ENCODE assay signal across 9 cellular contexts in genomic region chr6:30730611-30731435, GRCh38. TPM values are rescaled to one million over a fixed set of nuclear protein-coding genes. Genes with fewer than 3 reads are reported as not detected.
DNase-seq lines count a peak whose midpoint lies in the region; ATAC-seq, FAIRE-seq and TF ChIP-seq lines count a peak whose summit lies in the region.
"Had no signal": no experiment of that assay in that cellular context is flagged by ENCODE, and none has a peak within 500 bp of the region (broad histone marks: within the 10 kb centered on the region; RNA-seq: fewer than 3 reads in every experiment).

No MANE protein-coding gene starts in this region.

- H3K9me3 ChIP-seq in muscle layer of colon (ENCODE audit: low read length): no peaks in the 10 kb centered on the region

- ATAC-seq in HG02588 (IDR thresholded peaks at IDR 0.05; ENCODE audit: unreplicated experiment) (peak; percentile 58), GM19395 (IDR thresholded peaks at IDR 0.05; ENCODE audit: unreplicated experiment) (no peak)
- ATAC-seq in stimulated activated memory B cell treated with anti-CD40 and anti-IgM and Interleukin-4, amounts not matched to agents 10 μg/mL and 1 μg/mL and 100 μg/mL, for 72 hours: peak; percentile 91

- H3K27me3 ChIP-seq in muscle layer of colon (ENCODE audit: control insufficient read depth in 1 of 2, insufficient read depth in 2 of 2, low read length in 2 of 2): no peaks in the 10 kb centered on the region

- H3K4me1 ChIP-seq in muscle layer of colon (ENCODE audit: insufficient read depth, low read length): peaks cover 11% of the 10 kb centered on the region

- H3K4me1 Mint-ChIP-seq in activated CD4-positive, alpha-beta memory T cell treated with anti-CD3 and anti-CD28 coated beads for 36 hours (ENCODE audit: low read depth): peaks cover 39% of the 10 kb centered on the region
- H3K4me1 Mint-ChIP-seq in stimulated activated memory B cell treated with anti-CD40 and anti-IgM and Interleukin-4, amounts not matched to agents 10 μg/mL and 1 μg/mL and 100 μg/mL, for 72 hours: peaks cover 25% of the 10 kb centered on the region

- no peak overlapping the region for H3K4me3 ChIP-seq in muscle layer of colon (ENCODE audit: low read depth in 1 of 2, low read length in 2 of 2)

- H3K36me3 ChIP-seq in muscle layer of colon (ENCODE audit: insufficient read depth, low read length): peaks cover 80% of the 10 kb centered on the region

- peak overlapping the region; percentile 10 for H3K4me3 Mint-ChIP-seq in activated CD4-positive, alpha-beta memory T cell treated with anti-CD3 and anti-CD28 coated beads for 36 hours
- peak overlapping the region; percentile 1 for H3K4me3 Mint-ChIP-seq in stimulated activated memory B cell treated with anti-CD40 and anti-IgM and Interleukin-4, amounts not matched to agents 10 μg/mL and 1 μg/mL and 100 μg/mL, for 72 hours

- peaks cover 53% of the 10 kb centered on the region for H3K36me3 Mint-ChIP-seq in activated CD4-positive, alpha-beta memory T cell treated with anti-CD3 and anti-CD28 coated beads for 36 hours
- peaks cover 35% of the 10 kb centered on the region for H3K36me3 Mint-ChIP-seq in stimulated activated memory B cell treated with anti-CD40 and anti-IgM and Interleukin-4, amounts not matched to agents 10 μg/mL and 1 μg/mL and 100 μg/mL, for 72 hours
- H3K36me3 Mint-ChIP-seq: IgD-negative memory B cell had no signal

- intact Hi-C loops in activated CD4-positive, alpha-beta memory T cell treated with anti-CD3 and anti-CD28 coated beads for 36 hours (cut with micrococcal nuclease): no loop called here

- H3K9ac ChIP-seq in muscle layer of colon (ENCODE audit: low read length): no peak overlapping the region

- H3K9me3 Mint-ChIP-seq in activated CD4-positive, alpha-beta memory T cell treated with anti-CD3 and anti-CD28 coated beads for 36 hours: no peaks in the 10 kb centered on the region
- H3K9me3 Mint-ChIP-seq in stimulated activated memory B cell treated with anti-CD40 and anti-IgM and Interleukin-4, amounts not matched to agents 10 μg/mL and 1 μg/mL and 100 μg/mL, for 72 hours: no peaks in the 10 kb centered on the region
- H3K9me3 Mint-ChIP-seq: IgD-negative memory B cell had no signal

- H3K27ac ChIP-seq in muscle layer of colon (ENCODE audit: low read depth, low read length): peak overlapping the region; percentile 48

- TF ChIP-seq CTCF in D721Med (IDR thresholded peaks at IDR 0.05; ENCODE audit: insufficient read depth, missing control alignments): peak; percentile 40

- POLR2A ChIA-PET in activated CD4-positive, alpha-beta memory T cell treated with anti-CD3 and anti-CD28 coated beads for 36 hours (lab: Charles Lee): interaction anchor here (0.6 to 2.4 kb wide), 8 partner anchors 8 to 115 kb away, joined by 3 to 14 read pairs (median 6); partner anchors contain the start of genes DHX16, FLOT1 and TUBB

- FAIRE-seq in D721Med (lab: Jason Lieb, UNC): no peak

- peak overlapping the region; percentile 56 for H3K27ac Mint-ChIP-seq in activated CD4-positive, alpha-beta memory T cell treated with anti-CD3 and anti-CD28 coated beads for 36 hours
- H3K27ac Mint-ChIP-seq in stimulated activated memory B cell treated with anti-CD40 and anti-IgM and Interleukin-4, amounts not matched to agents 10 μg/mL and 1 μg/mL and 100 μg/mL, for 72 hours: peak overlapping the region; percentile 53

- H3K27me3 Mint-ChIP-seq in activated CD4-positive, alpha-beta memory T cell treated with anti-CD3 and anti-CD28 coated beads for 36 hours: no peaks in the 10 kb centered on the region
- no peaks in the 10 kb centered on the region for H3K27me3 Mint-ChIP-seq in stimulated activated memory B cell treated with anti-CD40 and anti-IgM and Interleukin-4, amounts not matched to agents 10 μg/mL and 1 μg/mL and 100 μg/mL, for 72 hours
- H3K27me3 Mint-ChIP-seq: IgD-negative memory B cell had no signal

- CTCF ChIA-PET in activated CD4-positive, alpha-beta memory T cell treated with anti-CD3 and anti-CD28 coated beads for 36 hours (lab: Charles Lee): interaction anchor here (0.6 to 24.6 kb wide), 63 partner anchors 8 to 393 kb away, joined by 3 to 628 read pairs (median 4); partner anchors contain the start of genes DDR1, DHX16, FLOT1 and IER3

- peak; percentile 69 for DNase-seq in D721Med (ENCODE audit: insufficient read length, low spot score)
- DNase-seq in NCI-H2227 treated with DMSO at 0.1 percent for 48 hours (lab: John Stamatoyannopoulos, UW): peak; percentile 89
- DNase-seq in activated CD4-positive, alpha-beta memory T cell treated with anti-CD3 and anti-CD28 coated beads for 36 hours: peak; percentile 93
- peak; percentile 65 for DNase-seq in effector CD8-positive, alpha-beta T cell (lab: John Stamatoyannopoulos, UW)

RNA-seq across cellular contexts. Expression of gene TUBB, which starts 10.7 kb away (rescaled TPM):
- total RNA-seq in activated CD4-positive, alpha-beta memory T cell treated with anti-CD3 and anti-CD28 coated beads for 36 hours: 1,000 to 10,000 TPM; 1,695 to 1,719 TPM

RNA-seq across cellular contexts. Expression of gene FLOT1, which starts 11.7 kb away (rescaled TPM):
- total RNA-seq in activated CD4-positive, alpha-beta memory T cell treated with anti-CD3 and anti-CD28 coated beads for 36 hours: 100 to 1,000 TPM; 226 to 231 TPM

RNA-seq across cellular contexts. Expression of gene IER3, which starts 13.5 kb away (rescaled TPM):
- total RNA-seq in activated CD4-positive, alpha-beta memory T cell treated with anti-CD3 and anti-CD28 coated beads for 36 hours: 100 to 1,000 TPM; 167 to 171 TPM

RNA-seq across cellular contexts. Expression of gene MDC1, which starts 13.7 kb away (rescaled TPM):
- 10 to 100 TPM; 79.5 to 88.7 TPM for total RNA-seq in activated CD4-positive, alpha-beta memory T cell treated with anti-CD3 and anti-CD28 coated beads for 36 hours

RNA-seq across cellular contexts. Expression of gene NRM, which starts 40.0 kb away (rescaled TPM):
- total RNA-seq in activated CD4-positive, alpha-beta memory T cell treated with anti-CD3 and anti-CD28 coated beads for 36 hours: 10 to 100 TPM; 31.6 to 32.7 TPM
